33 cellular contexts compared by ENCODE assay signal in genomic region chr19:38550376-38550775, GRCh38.
"Had no signal": no experiment of that assay in that cellular context is flagged by ENCODE, and none has a peak within 500 bp of the region (broad histone marks: within the 10 kb centered on the region; RNA-seq: fewer than 3 reads in every experiment).

No MANE protein-coding gene starts in this region.

- H3K9me3 ChIP-seq: esophagus muscularis mucosa, gastrocnemius medialis, heart right ventricle had no signal

- H3K36me3 ChIP-seq: brain microvascular endothelial cell, esophagus muscularis mucosa, heart right ventricle, WERI-Rb-1 had no signal

- H3K4me1 ChIP-seq: esophagus muscularis mucosa, foreskin keratinocyte, gastrocnemius medialis, heart right ventricle had no signal

- DNase-seq: activated CD4-positive, alpha-beta memory T cell treated with anti-CD3 and anti-CD28 coated beads for 36 hours; activated CD4-positive, alpha-beta T cell treated with anti-CD3 and anti-CD28 coated beads for 36 hours; activated CD4-positive, alpha-beta T cell treated with anti-CD3 and anti-CD28 coated beads, Interleukin-2, amount 10 ng/mL, durations not matched to agents 24 days and 14 days; activated CD4-positive, CD25-positive, alpha-beta regulatory T cell; activated CD4-positive, CD25-positive, alpha-beta regulatory T cell treated with anti-CD3 and anti-CD28 coated beads, Interleukin-2, amount 50 U/mL, for 72 hours; activated CD8-positive, alpha-beta memory T cell treated with anti-CD3 and anti-CD28 coated beads, Interleukin-2, amount 10 ng/mL, durations not matched to agents 7 days and 5 days; activated CD8-positive, alpha-beta memory T cell treated with anti-CD3 and anti-CD28 coated beads, Interleukin-2, amount 50 U/mL, for 4 hours; activated CD8-positive, alpha-beta T cell treated with anti-CD3 and anti-CD28 coated beads, Interleukin-2, amount 10 ng/mL, durations not matched to agents 7 days and 5 days; activated effector memory CD4-positive, alpha-beta T cell treated with anti-CD3 and anti-CD28 coated beads, Interleukin-2, amount 50 U/mL, for 16 hours; activated naive CD4-positive, alpha-beta T cell treated with anti-CD3 and anti-CD28 coated beads, Interleukin-2, amount 10 ng/mL, durations not matched to agents 7 days and 5 days; activated T-cell treated with anti-CD3 and anti-CD28 coated beads, Interleukin-2, amount 50 U/mL, for 1 hour; activated T-cell treated with anti-CD3 and anti-CD28 coated beads, Interleukin-2, amount 50 U/mL, for 48 hours; amniotic stem cell; anterior cingulate cortex; brain microvascular endothelial cell; cortex of kidney; dermis blood vessel endothelial cell; effector CD4-positive, alpha-beta T cell; effector memory CD8-positive, alpha-beta T cell; erythroblast; foreskin keratinocyte; gastrocnemius medialis; heart right ventricle; T-helper 2 cell; WERI-Rb-1 had no signal

- H3K27ac Mint-ChIP-seq: activated CD4-positive, alpha-beta memory T cell treated with anti-CD3 and anti-CD28 coated beads for 36 hours; activated CD4-positive, alpha-beta T cell treated with anti-CD3 and anti-CD28 coated beads for 36 hours; activated CD4-positive, alpha-beta T cell treated with anti-CD3 and anti-CD28 coated beads, Interleukin-2, amount 10 ng/mL, durations not matched to agents 24 days and 14 days; activated CD8-positive, alpha-beta memory T cell treated with anti-CD3 and anti-CD28 coated beads, Interleukin-2, amount 10 ng/mL, durations not matched to agents 7 days and 5 days; activated CD8-positive, alpha-beta T cell treated with anti-CD3 and anti-CD28 coated beads, Interleukin-2, amount 10 ng/mL, durations not matched to agents 7 days and 5 days; activated naive CD4-positive, alpha-beta T cell treated with anti-CD3 and anti-CD28 coated beads, Interleukin-2, amount 10 ng/mL, durations not matched to agents 7 days and 5 days; activated naive CD8-positive, alpha-beta T cell; activated T-helper 1 cell treated with anti-CD3 and anti-CD28 coated beads, Interleukin-12 subunit alpha, Interleukin-12 subunit beta, Interleukin-2, Interleukin-4 antibody, amounts not matched to agents 30 ng/mL and 10 ng/mL and 1 ng/mL, durations not matched to agents 14 hours and 24 hours and 36 hours; activated T-helper 2 cell treated with anti-CD3 and anti-CD28 coated beads, Interferon-gamma antibody, Interleukin-2, Interleukin-4, amounts not matched to agents 10 μg/mL and 5 μg/mL and 100 μg/mL, durations not matched to agents 14 hours and 24 hours and 36 hours; effector memory CD8-positive, alpha-beta T cell had no signal

- H3K27ac ChIP-seq: brain microvascular endothelial cell, esophagus muscularis mucosa, foreskin keratinocyte, heart right ventricle, WERI-Rb-1 had no signal

- H3K27me3 ChIP-seq: brain microvascular endothelial cell, foreskin keratinocyte, gastrocnemius medialis had no signal

- ATAC-seq: activated CD4-positive, alpha-beta T cell treated with anti-CD3 and anti-CD28 coated beads for 36 hours; activated CD8-positive, alpha-beta memory T cell treated with anti-CD3 and anti-CD28 coated beads, Interleukin-2, amount 10 ng/mL, durations not matched to agents 7 days and 5 days; activated CD8-positive, alpha-beta T cell treated with anti-CD3 and anti-CD28 coated beads, Interleukin-2, amount 10 ng/mL, durations not matched to agents 7 days and 5 days; effector memory CD8-positive, alpha-beta T cell; foreskin keratinocyte; heart right ventricle had no signal

- H3K4me3 Mint-ChIP-seq: activated CD4-positive, alpha-beta memory T cell treated with anti-CD3 and anti-CD28 coated beads for 36 hours; activated CD4-positive, alpha-beta T cell treated with anti-CD3 and anti-CD28 coated beads for 36 hours; activated CD4-positive, alpha-beta T cell treated with anti-CD3 and anti-CD28 coated beads, Interleukin-2, amount 10 ng/mL, durations not matched to agents 24 days and 14 days; activated CD8-positive, alpha-beta memory T cell treated with anti-CD3 and anti-CD28 coated beads, Interleukin-2, amount 10 ng/mL, durations not matched to agents 7 days and 5 days; activated CD8-positive, alpha-beta T cell treated with anti-CD3 and anti-CD28 coated beads, Interleukin-2, amount 10 ng/mL, durations not matched to agents 7 days and 5 days; activated naive CD4-positive, alpha-beta T cell treated with anti-CD3 and anti-CD28 coated beads, Interleukin-2, amount 10 ng/mL, durations not matched to agents 7 days and 5 days; activated naive CD8-positive, alpha-beta T cell; activated T-helper 1 cell treated with anti-CD3 and anti-CD28 coated beads, Interleukin-12 subunit alpha, Interleukin-12 subunit beta, Interleukin-2, Interleukin-4 antibody, amounts not matched to agents 30 ng/mL and 10 ng/mL and 1 ng/mL, durations not matched to agents 14 hours and 24 hours and 36 hours; central memory CD8-positive, alpha-beta T cell; effector memory CD8-positive, alpha-beta T cell had no signal

- H3K36me3 Mint-ChIP-seq: activated CD4-positive, alpha-beta memory T cell treated with anti-CD3 and anti-CD28 coated beads for 36 hours; activated CD8-positive, alpha-beta memory T cell treated with anti-CD3 and anti-CD28 coated beads, Interleukin-2, amount 10 ng/mL, durations not matched to agents 7 days and 5 days; activated naive CD4-positive, alpha-beta T cell treated with anti-CD3 and anti-CD28 coated beads, Interleukin-2, amount 10 ng/mL, durations not matched to agents 7 days and 5 days; activated naive CD8-positive, alpha-beta T cell had no signal

- FAIRE-seq: astrocyte, bronchial epithelial cell, colon had no signal

- H3K4me3 ChIP-seq: esophagus muscularis mucosa, gastrocnemius medialis, heart right ventricle had no signal

- H3K9me3 Mint-ChIP-seq: activated CD4-positive, alpha-beta memory T cell treated with anti-CD3 and anti-CD28 coated beads for 36 hours; activated CD4-positive, alpha-beta T cell treated with anti-CD3 and anti-CD28 coated beads, Interleukin-2, amount 10 ng/mL, durations not matched to agents 24 days and 14 days; activated naive CD4-positive, alpha-beta T cell treated with anti-CD3 and anti-CD28 coated beads, Interleukin-2, amount 10 ng/mL, durations not matched to agents 7 days and 5 days; activated T-helper 1 cell treated with anti-CD3 and anti-CD28 coated beads, Interleukin-12 subunit alpha, Interleukin-12 subunit beta, Interleukin-2, Interleukin-4 antibody, amounts not matched to agents 30 ng/mL and 10 ng/mL and 1 ng/mL, durations not matched to agents 14 hours and 24 hours and 36 hours; central memory CD8-positive, alpha-beta T cell; effector memory CD8-positive, alpha-beta T cell had no signal

- H3K27me3 Mint-ChIP-seq: activated CD4-positive, alpha-beta memory T cell treated with anti-CD3 and anti-CD28 coated beads for 36 hours; central memory CD8-positive, alpha-beta T cell; effector memory CD8-positive, alpha-beta T cell had no signal
